1 cellular context compared by ENCODE assay signal in the genomic region with DNA sequence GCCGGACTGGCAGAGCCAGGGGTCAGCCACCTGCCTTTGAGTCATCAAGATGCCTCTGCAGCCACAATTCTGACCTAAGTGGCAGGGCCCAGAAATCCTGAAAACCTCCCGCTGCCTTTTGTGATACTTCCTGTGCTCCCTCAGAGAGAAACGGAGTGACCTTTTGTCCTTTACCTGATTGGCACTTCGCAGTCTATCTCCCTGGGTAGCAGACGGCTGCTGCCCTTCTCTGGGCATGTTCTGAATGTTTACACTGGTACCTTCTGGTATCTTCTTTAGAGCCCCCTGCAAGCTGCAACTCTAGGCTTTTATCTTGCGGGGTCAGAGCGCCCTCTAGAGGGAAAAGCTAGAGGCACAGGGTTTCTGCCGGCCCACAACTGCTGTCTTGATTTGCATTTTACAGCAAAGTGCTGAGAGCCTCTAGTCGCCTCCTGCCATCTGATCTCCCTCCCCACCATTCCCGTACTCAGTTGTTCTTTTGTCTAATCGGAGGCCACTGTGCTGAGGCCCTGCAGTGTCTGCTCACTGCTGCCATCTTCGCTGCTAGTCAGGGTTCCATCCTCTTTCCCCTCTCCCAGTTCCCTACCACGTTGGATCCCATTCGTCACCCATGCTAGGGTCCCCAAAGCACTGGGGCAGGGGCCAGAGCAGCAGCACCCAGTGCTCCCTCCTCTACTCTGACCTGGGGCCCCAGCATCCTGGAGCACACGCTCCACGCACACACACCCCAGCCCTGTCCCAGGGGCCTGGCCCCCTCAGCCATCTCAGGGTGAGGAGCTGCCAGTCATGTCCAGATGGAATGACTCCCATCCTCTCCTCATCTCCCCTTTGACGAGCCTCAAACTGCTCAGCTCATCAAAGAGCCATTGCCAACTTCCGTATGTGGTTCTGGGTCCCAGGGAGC.
TF ChIP-seq lines count a peak whose summit lies in the region.

No MANE protein-coding gene starts in this region.

TF ChIP-seq in HepG2, 621 proteins besides CTCF, POLR2A, EP300 and RAD21 (continues in another document):
- TF ChIP-seq ZNF160 (CRISPR knock-in tag; IDR thresholded peaks at IDR 0.05) (no peak), KLF11 (CRISPR knock-in tag; IDR thresholded peaks at IDR 0.05) (no peak), IRF2 (CRISPR knock-in tag; IDR thresholded peaks at IDR 0.05) (0 out of 2 replicates have a peak, but pooled peaks have one; percentile 27), NR2F1 (CRISPR knock-in tag; IDR thresholded peaks at IDR 0.05) (no peak), SIN3A (IDR thresholded peaks at IDR 0.05; ENCODE audit: borderline replicate concordance, low read depth, low read length) (no peak), ZNF616 (CRISPR knock-in tag; IDR thresholded peaks at IDR 0.05; ENCODE audit: low read depth) (no peak), USF2 (IDR thresholded peaks at IDR 0.05; ENCODE audit: low read depth, low read length) (0 out of 2 replicates have a peak, but pooled peaks have one; percentile 1), USF2 (CRISPR knock-in tag; IDR thresholded peaks at IDR 0.05; ENCODE audit: borderline replicate concordance) (no peak), TEAD3 (CRISPR knock-in tag; optimal IDR thresholded peaks at IDR 0.05; ENCODE audit: borderline replicate concordance) (no peak), ZNF768 (CRISPR knock-in tag; IDR thresholded peaks at IDR 0.05) (no peak), RARG (CRISPR knock-in tag; IDR thresholded peaks at IDR 0.05; ENCODE audit: low read depth) (no peak), NPAS2 (CRISPR knock-in tag; IDR thresholded peaks at IDR 0.05; ENCODE audit: borderline replicate concordance) (no peak), ZFAT (CRISPR knock-in tag; conservative IDR thresholded peaks at IDR 0.05) (no peak), ISL2 (CRISPR knock-in tag; IDR thresholded peaks at IDR 0.05) (no peak), ZNF567 (CRISPR knock-in tag; IDR thresholded peaks at IDR 0.05; ENCODE audit: borderline replicate concordance) (no peak), NKX3-1 (CRISPR knock-in tag; IDR thresholded peaks at IDR 0.05) (no peak), TP53 (CRISPR knock-in tag; conservative IDR thresholded peaks at IDR 0.05) (no peak), EEA1 (CRISPR knock-in tag; IDR thresholded peaks at IDR 0.05; ENCODE audit: borderline replicate concordance) (no peak), MEIS2 (CRISPR knock-in tag; IDR thresholded peaks at IDR 0.05) (no peak), PLRG1 (conservative IDR thresholded peaks at IDR 0.05) (no peak), ZNF850 (CRISPR knock-in tag; conservative IDR thresholded peaks at IDR 0.05) (no peak), NCOA2 (CRISPR knock-in tag; IDR thresholded peaks at IDR 0.05) (peak; percentile 16; the same call in 1 of the 2 replicates), ZMYM4 (CRISPR knock-in tag; IDR thresholded peaks at IDR 0.05) (peak; percentile 17; the same call in 1 of the 2 replicates), ZBTB3 (CRISPR knock-in tag; IDR thresholded peaks at IDR 0.05; ENCODE audit: borderline replicate concordance, low read depth) (no peak), ZNF703 (CRISPR knock-in tag; IDR thresholded peaks at IDR 0.05; ENCODE audit: borderline replicate concordance) (no peak), ZNF333 (CRISPR knock-in tag; IDR thresholded peaks at IDR 0.05; ENCODE audit: borderline replicate concordance) (no peak), CREBL2 (CRISPR knock-in tag; IDR thresholded peaks at IDR 0.05; ENCODE audit: borderline replicate concordance) (no peak), ZNF75D (CRISPR knock-in tag; IDR thresholded peaks at IDR 0.05; ENCODE audit: borderline replicate concordance) (no peak), ZNF709 (CRISPR knock-in tag; IDR thresholded peaks at IDR 0.05) (no peak), SMAD3 (CRISPR knock-in tag; IDR thresholded peaks at IDR 0.05) (no peak), SETDB1 (CRISPR knock-in tag; IDR thresholded peaks at IDR 0.05; ENCODE audit: borderline replicate concordance) (no peak), ZNF260 (CRISPR knock-in tag; IDR thresholded peaks at IDR 0.05; ENCODE audit: borderline replicate concordance, low read depth) (no peak), ZNF263 (CRISPR knock-in tag; IDR thresholded peaks at IDR 0.05) (no peak), ZNF781 (CRISPR knock-in tag; IDR thresholded peaks at IDR 0.05; ENCODE audit: borderline replicate concordance, not compliant biosample characterization) (no peak), CEBPB (IDR thresholded peaks at IDR 0.05; ENCODE audit: borderline replicate concordance, low read depth, low read length) (no peak), NFIC (IDR thresholded peaks at IDR 0.05; ENCODE audit: low read length) (no peak), ATM (IDR thresholded peaks at IDR 0.05; ENCODE audit: borderline replicate concordance) (no peak), GATAD1 (CRISPR knock-in tag; IDR thresholded peaks at IDR 0.05) (no peak), ZNF329 (CRISPR knock-in tag; IDR thresholded peaks at IDR 0.05; ENCODE audit: low read depth) (no peak), KLF9 (CRISPR knock-in tag; IDR thresholded peaks at IDR 0.05; ENCODE audit: low read depth) (no peak), CCDC6 (CRISPR knock-in tag; IDR thresholded peaks at IDR 0.05) (no peak), ZNF605 (CRISPR knock-in tag; IDR thresholded peaks at IDR 0.05) (peak; percentile 55; the same call in 1 of the 2 replicates), DNMT1 (CRISPR knock-in tag; IDR thresholded peaks at IDR 0.05) (no peak; the same call in 1 of the 2 replicates), ZNF501 (CRISPR knock-in tag; IDR thresholded peaks at IDR 0.05) (no peak), SMARCC2 (IDR thresholded peaks at IDR 0.05) (no peak), GFI1 (CRISPR knock-in tag; IDR thresholded peaks at IDR 0.05; ENCODE audit: borderline replicate concordance) (no peak), ZBTB34 (CRISPR knock-in tag; IDR thresholded peaks at IDR 0.05) (no peak), ZNF629 (CRISPR knock-in tag; conservative IDR thresholded peaks at IDR 0.05) (no peak), ZNF766 (CRISPR knock-in tag; IDR thresholded peaks at IDR 0.05; ENCODE audit: borderline replicate concordance) (no peak), ZC3H4 (CRISPR knock-in tag; IDR thresholded peaks at IDR 0.05; ENCODE audit: borderline replicate concordance) (no peak; the same call in 1 of the 2 replicates), ZNF101 (CRISPR knock-in tag; IDR thresholded peaks at IDR 0.05; ENCODE audit: borderline replicate concordance, low read depth) (no peak), REL (CRISPR knock-in tag; conservative IDR thresholded peaks at IDR 0.05) (no peak), ARID2 (CRISPR knock-in tag; IDR thresholded peaks at IDR 0.05; ENCODE audit: borderline replicate concordance) (no peak), RXRA (CRISPR knock-in tag; IDR thresholded peaks at IDR 0.05) (no peak; the same call in 1 of the 2 replicates), SAP130 (CRISPR knock-in tag; IDR thresholded peaks at IDR 0.05; ENCODE audit: low read depth) (no peak), KDM6A (CRISPR knock-in tag; IDR thresholded peaks at IDR 0.05; ENCODE audit: low read depth) (no peak), RARA (CRISPR knock-in tag; IDR thresholded peaks at IDR 0.05) (peak; percentile 24; the same call in 1 of the 2 replicates), LCORL (IDR thresholded peaks at IDR 0.05) (no peak), LCORL (CRISPR knock-in tag; IDR thresholded peaks at IDR 0.05) (no peak), ZNF770 (CRISPR knock-in tag; IDR thresholded peaks at IDR 0.05) (no peak), MED8 (CRISPR knock-in tag; IDR thresholded peaks at IDR 0.05; ENCODE audit: insufficient replicate concordance) (no peak), NFIB (CRISPR knock-in tag; IDR thresholded peaks at IDR 0.05; ENCODE audit: borderline replicate concordance) (no peak), GMEB1 (CRISPR knock-in tag; IDR thresholded peaks at IDR 0.05; ENCODE audit: borderline replicate concordance) (no peak), ZNF780A (CRISPR knock-in tag; IDR thresholded peaks at IDR 0.05) (no peak)
- TF ChIP-seq, protein P1, sequence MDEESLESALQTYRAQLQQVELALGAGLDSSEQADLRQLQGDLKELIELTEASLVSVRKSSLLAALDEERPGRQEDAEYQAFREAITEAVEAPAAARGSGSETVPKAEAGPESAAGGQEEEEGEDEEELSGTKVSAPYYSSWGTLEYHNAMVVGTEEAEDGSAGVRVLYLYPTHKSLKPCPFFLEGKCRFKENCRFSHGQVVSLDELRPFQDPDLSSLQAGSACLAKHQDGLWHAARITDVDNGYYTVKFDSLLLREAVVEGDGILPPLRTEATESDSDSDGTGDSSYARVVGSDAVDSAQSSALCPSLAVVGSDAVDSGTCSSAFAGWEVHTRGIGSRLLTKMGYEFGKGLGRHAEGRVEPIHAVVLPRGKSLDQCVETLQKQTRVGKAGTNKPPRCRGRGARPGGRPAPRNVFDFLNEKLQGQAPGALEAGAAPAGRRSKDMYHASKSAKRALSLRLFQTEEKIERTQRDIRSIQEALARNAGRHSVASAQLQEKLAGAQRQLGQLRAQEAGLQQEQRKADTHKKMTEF (CRISPR knock-in tag; IDR thresholded peaks at IDR 0.05): 0 out of 2 replicates have a peak, but pooled peaks have one; percentile 50
- TF ChIP-seq, protein P2, sequence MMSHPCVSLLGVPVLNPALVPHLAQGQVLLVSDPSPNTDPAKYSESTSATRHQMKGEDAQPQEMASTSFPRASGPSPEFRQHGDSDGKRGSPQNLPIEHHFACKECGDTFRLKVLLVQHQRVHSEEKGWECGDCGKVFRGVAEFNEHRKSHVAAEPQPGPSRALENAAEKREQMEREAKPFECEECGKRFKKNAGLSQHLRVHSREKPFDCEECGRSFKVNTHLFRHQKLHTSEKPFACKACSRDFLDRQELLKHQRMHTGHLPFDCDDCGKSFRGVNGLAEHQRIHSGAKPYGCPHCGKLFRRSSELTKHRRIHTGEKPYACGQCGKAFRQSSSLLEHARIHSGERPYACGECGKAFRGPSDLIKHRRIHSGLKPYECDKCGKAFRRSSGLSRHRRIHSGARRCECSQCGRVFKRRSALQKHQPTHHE (CRISPR knock-in tag; IDR thresholded peaks at IDR 0.05; ENCODE audit: borderline replicate concordance): no peak
- TF ChIP-seq, protein P3, sequence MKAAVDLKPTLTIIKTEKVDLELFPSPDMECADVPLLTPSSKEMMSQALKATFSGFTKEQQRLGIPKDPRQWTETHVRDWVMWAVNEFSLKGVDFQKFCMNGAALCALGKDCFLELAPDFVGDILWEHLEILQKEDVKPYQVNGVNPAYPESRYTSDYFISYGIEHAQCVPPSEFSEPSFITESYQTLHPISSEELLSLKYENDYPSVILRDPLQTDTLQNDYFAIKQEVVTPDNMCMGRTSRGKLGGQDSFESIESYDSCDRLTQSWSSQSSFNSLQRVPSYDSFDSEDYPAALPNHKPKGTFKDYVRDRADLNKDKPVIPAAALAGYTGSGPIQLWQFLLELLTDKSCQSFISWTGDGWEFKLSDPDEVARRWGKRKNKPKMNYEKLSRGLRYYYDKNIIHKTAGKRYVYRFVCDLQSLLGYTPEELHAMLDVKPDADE (CRISPR knock-in tag; IDR thresholded peaks at IDR 0.05): no peak
